Comparison of ENCODE assay signal across 8 cellular contexts in the genomic region with DNA sequence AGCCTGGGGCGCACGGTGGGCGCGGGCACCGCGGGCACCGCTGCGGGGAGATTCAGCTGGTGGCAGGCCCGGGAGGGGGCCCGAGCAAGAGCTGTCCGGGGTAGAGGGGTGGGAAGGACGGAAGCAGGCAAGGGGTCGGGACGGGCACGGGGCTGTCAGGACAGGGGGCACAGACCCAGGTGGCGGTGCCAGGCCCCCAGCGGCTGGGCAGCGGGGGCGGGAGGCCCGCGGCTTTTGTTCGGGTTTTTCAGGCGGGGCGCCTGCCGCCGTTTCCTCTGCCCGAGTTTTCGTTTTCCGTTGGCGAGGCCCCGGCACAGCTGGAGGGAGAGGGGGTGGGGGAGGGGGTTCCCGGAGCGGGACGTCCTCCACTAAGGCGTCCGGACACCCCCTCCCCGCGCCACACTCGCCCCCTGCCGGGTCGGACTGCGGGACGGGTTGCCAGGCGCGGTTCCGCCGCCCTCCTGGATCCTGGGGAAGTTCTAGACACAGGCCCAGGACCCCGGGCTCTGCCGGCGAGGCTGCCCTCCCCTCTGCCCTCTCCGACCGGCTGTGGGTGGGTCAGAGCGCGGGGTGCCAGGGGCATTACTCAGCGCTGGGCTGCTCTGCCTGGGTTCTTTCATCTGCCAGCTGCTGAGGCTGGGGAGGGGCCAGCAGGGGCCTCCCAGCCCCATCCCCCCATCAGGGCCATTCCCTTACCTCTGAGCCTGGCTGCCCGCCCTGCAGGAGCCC. TPM values are rescaled to one million over a fixed set of nuclear protein-coding genes. Genes with fewer than 3 reads are reported as not detected.
A peak's percentile ranks its signal among the peaks of the same experiment; 100 is the strongest.
DNase-seq lines count a peak whose midpoint lies in the region; ATAC-seq and TF ChIP-seq lines count a peak whose summit lies in the region.

No MANE protein-coding gene starts in this region.

- H3K27me3 Mint-ChIP-seq in endothelial cell (ENCODE audit: unreplicated experiment): peaks cover 22% of the 10 kb centered on the region
- H3K27me3 Mint-ChIP-seq in memory B cell: peaks cover 38% of the 10 kb centered on the region

- H3K4me3 Mint-ChIP-seq in endothelial cell (ENCODE audit: unreplicated experiment) (peak overlapping the region; percentile 94), memory B cell (peak overlapping the region; percentile 41)

- H3K9me3 ChIP-seq in SJCRH30 (replicated peaks): no peaks in the 10 kb centered on the region

- no peak for DNase-seq in SJCRH30
- DNase-seq in endothelial cell (ENCODE audit: low spot score): peak; percentile 66
- no peak for DNase-seq in memory B cell (ENCODE audit: low spot score in 2 of 2)
- no peak for DNase-seq in NCI-H2107 treated with DMSO at 0.1 percent for 48 hours (lab: John Stamatoyannopoulos, UW; ENCODE audit: unreplicated experiment)

- peak overlapping the region; percentile 48 for H3K4me3 ChIP-seq in SJCRH30

- H3K36me3 Mint-ChIP-seq in endothelial cell (ENCODE audit: low read depth, unreplicated experiment) (no peaks in the 10 kb centered on the region), memory B cell (no peaks in the 10 kb centered on the region)

- H3K4me1 ChIP-seq in SJCRH30: no peaks in the 10 kb centered on the region

- H3K27ac Mint-ChIP-seq in endothelial cell (ENCODE audit: unreplicated experiment) (no peak overlapping the region), memory B cell (no peak overlapping the region)

- H3K27ac ChIP-seq in SJCRH30 (no peak overlapping the region), temporal lobe (ENCODE audit: low read depth, low read length) (peak overlapping the region; percentile 99)

- H3K27me3 ChIP-seq in SJCRH30: no peaks in the 10 kb centered on the region; the same call in 1 of the 2 replicates

- ATAC-seq in GM21786 (IDR thresholded peaks at IDR 0.05; ENCODE audit: unreplicated experiment) (peak; percentile 19), memory B cell (ENCODE audit: low read depth) (peak; percentile 25), GM21447 (IDR thresholded peaks at IDR 0.05; ENCODE audit: unreplicated experiment) (no peak), HG02870 (IDR thresholded peaks at IDR 0.05; ENCODE audit: unreplicated experiment) (no peak)

- H3K4me1 Mint-ChIP-seq in endothelial cell (ENCODE audit: unreplicated experiment) (peaks cover 48% of the 10 kb centered on the region), memory B cell (peaks cover 17% of the 10 kb centered on the region)

- H3K9me3 Mint-ChIP-seq in endothelial cell (ENCODE audit: unreplicated experiment): no peaks in the 10 kb centered on the region
- H3K9me3 Mint-ChIP-seq in memory B cell: no peaks in the 10 kb centered on the region

- no peaks in the 10 kb centered on the region for H3K36me3 ChIP-seq in SJCRH30

- no peak for TF ChIP-seq CTCF in endothelial cell (IDR thresholded peaks at IDR 0.05; ENCODE audit: unreplicated experiment)

RNA-seq across cellular contexts. Expression of a gene that starts 0.5 kb away (rescaled TPM):
- 35.7 and 37.9 TPM in 2 replicates for total RNA-seq in SJCRH30 (2014; rRNA removed; shearing (Covaris generic))
- 70.5 TPM for total RNA-seq in endothelial cell (ENCODE audit: unreplicated experiment)
- 82.4 TPM for total RNA-seq in temporal lobe

Comparison
In these comparisons a context has a peak if more than half of its experiments do, and no peak if none do; other contexts are left out.
1. ATAC-seq: peak in GM21786 (single experiment) and memory B cell (single experiment); none in GM21447 (single experiment) and HG02870 (single experiment).